In genomic region chr4:88792268-88792781, GRCh38 we compare ENCODE assay signal across 9 cellular contexts.
DNase-seq lines count a peak whose midpoint lies in the region; ATAC-seq and TF ChIP-seq lines count a peak whose summit lies in the region.
"Had no signal": no experiment of that assay in that cellular context is flagged by ENCODE, and none has a peak within 500 bp of the region (broad histone marks: within the 10 kb centered on the region; RNA-seq: fewer than 3 reads in every experiment).

No MANE protein-coding gene starts in this region.

- H3K4me2 ChIP-seq in SK-N-SH = no peak overlapping the region

- no peak for TF ChIP-seq RAD21 in SK-N-SH (IDR thresholded peaks at IDR 0.05; ENCODE audit: low read length)

- TF ChIP-seq POLR2A in heart left ventricle (IDR thresholded peaks at IDR 0.05) = no peak

- H3F3A ChIP-seq in SK-N-SH (replicated peaks; ENCODE audit: insufficient read depth) = peaks cover 15% of the 10 kb centered on the region

- no peak overlapping the region for H3K4me3 ChIP-seq in SK-N-SH (ENCODE audit: low read depth in 2 of 2, low read length in 1 of 2)
- H3K4me3 ChIP-seq in heart left ventricle = no peak overlapping the region
- H3K4me3 ChIP-seq in MG63 = no peak overlapping the region

- H3K36me3 ChIP-seq in SK-N-SH (replicated peaks in 1 of 2; ENCODE audit: control insufficient read depth in 1 of 2, insufficient read depth in 2 of 2, low read length in 1 of 2) = no peaks in the 10 kb centered on the region
- peaks cover 0 to 32% (median 19%) of the 10 kb centered on the region in 9 donors for H3K36me3 ChIP-seq in heart left ventricle
- H3K36me3 ChIP-seq in MG63 = no peaks in the 10 kb centered on the region

- intact Hi-C loops in heart left ventricle (cut with DNase I) = loop anchor here in 5 of 10 donors (2.0 to 10.0 kb wide), 3 partner anchors 78 to 86 kb away; no protein-coding TSS in a partner anchor

- WGBS in SK-N-SH (ENCODE audit: low lambda C conversion rate) = 4% methylated on average over 1 of the region's 1 CpG
- WGBS in heart left ventricle, 4 donors = 63 to 83% (median 80%) methylated on average over 1 of the region's 1 CpG

- H3K9me3 ChIP-seq in SK-N-SH (no peaks in the 10 kb centered on the region), heart left ventricle (peaks cover 0 to 9% (median 0%) of the 10 kb centered on the region in 12 donors), MG63 (0 out of 2 replicates have a peak, but pooled peaks cover 3% of the 10 kb centered on the region)

- in situ Hi-C loops in GM13976 (cut with MboI; ENCODE audit: low sequenced_read_pairs, unreplicated experiment) = no loop called here

- H3K27ac ChIP-seq in SK-N-SH (ENCODE audit: low read depth in 2 of 2, low read length in 1 of 2) (peak overlapping the region; percentile 16 to 49), layer of hippocampus (ENCODE audit: low read depth, low read length) (peak overlapping the region; percentile 24), heart left ventricle (no peak overlapping the region)

- TF ChIP-seq CTCF in SK-N-SH (IDR thresholded peaks at IDR 0.05) (no peak), GM13976 (IDR thresholded peaks at IDR 0.05; ENCODE audit: borderline replicate concordance, control extremely low read depth, extremely low read depth, insufficient read depth, missing control alignments) (no peak), heart left ventricle (IDR thresholded peaks at IDR 0.05) (no peak)

- no peak overlapping the region for H2AFZ ChIP-seq in SK-N-SH (ENCODE audit: low read depth)

- no peaks in the 10 kb centered on the region for H3K27me3 ChIP-seq in SK-N-SH (ENCODE audit: insufficient read depth)
- no peaks in the 10 kb centered on the region for H3K27me3 ChIP-seq in layer of hippocampus (ENCODE audit: control insufficient read depth, insufficient read depth, low read length)
- H3K27me3 ChIP-seq in heart left ventricle = no peaks in the 10 kb centered on the region
- no peaks in the 10 kb centered on the region for H3K27me3 ChIP-seq in MG63

- H3K79me2 ChIP-seq in SK-N-SH (ENCODE audit: insufficient read depth) = no peaks in the 10 kb centered on the region

- TF ChIP-seq EP300 in SK-N-SH (IDR thresholded peaks at IDR 0.05; ENCODE audit: borderline replicate concordance in 1 of 2, low read depth in 1 of 2, low read length in 1 of 2) = no peak

- 0 out of 4 replicates have a peak, but pooled peaks cover 0 to 4% of the 10 kb centered on the region in 2 experiments for H3K4me1 ChIP-seq in SK-N-SH (ENCODE audit: control insufficient read depth in 1 of 2, insufficient read depth in 2 of 2, low read depth in 1 of 2, low read length in 1 of 2)
- peaks cover 0 to 19% (median 0%) of the 10 kb centered on the region in 12 donors for H3K4me1 ChIP-seq in heart left ventricle

- ATAC-seq in GM18870 (IDR thresholded peaks at IDR 0.05; ENCODE audit: unreplicated experiment) = peak; percentile 92
- ATAC-seq in HG02870 (IDR thresholded peaks at IDR 0.05; ENCODE audit: unreplicated experiment) = peak; percentile 79
- no peak for ATAC-seq in heart left ventricle

- H3K9ac ChIP-seq in SK-N-SH = no peak overlapping the region

- H3K9me2 ChIP-seq in SK-N-SH = no peaks in the 10 kb centered on the region

- DNase-seq in SK-N-SH = no peak
- no peak for DNase-seq in GM13976 (ENCODE audit: low spot score)
- no peak for DNase-seq in NCI-H524 (lab: John Stamatoyannopoulos, UW)
- DNase-seq in heart left ventricle = no peak
- no peak for DNase-seq in MG63
- DNase-seq: naive B cell had no signal

- CTCF ChIA-PET in SK-N-SH (lab: Yijun Ruan, JAX) = interaction anchor here (1.5 kb wide), 1 partner anchor 13 kb away, joined by 3 read pairs; no protein-coding TSS in a partner anchor

- POLR2A ChIA-PET in SK-N-SH (lab: Yijun Ruan, JAX) = no interaction called here

- no peaks in the 10 kb centered on the region for H4K20me1 ChIP-seq in SK-N-SH (ENCODE audit: insufficient read depth)

TF ChIP-seq in SK-N-SH, 30 proteins besides CTCF, POLR2A, EP300 and RAD21:
- no peak for TF ChIP-seq TAF1 (IDR thresholded peaks at IDR 0.05; ENCODE audit: borderline replicate concordance, low read depth, low read length)
- TF ChIP-seq RCOR1 (IDR thresholded peaks at IDR 0.05; ENCODE audit: low read length) = no peak
- no peak for TF ChIP-seq FOXJ3 (CRISPR knock-in tag; IDR thresholded peaks at IDR 0.05)
- 0 out of 2 replicates have a peak, but pooled peaks have one; percentile 10 for TF ChIP-seq TCF12 (IDR thresholded peaks at IDR 0.05)
- TF ChIP-seq IRF3 (IDR thresholded peaks at IDR 0.05; ENCODE audit: low read depth, low read length) = no peak
- TF ChIP-seq ELF1 (IDR thresholded peaks at IDR 0.05) = no peak

Comparison
In these comparisons a context has a peak if more than half of its experiments do, and no peak if none do; other contexts are left out.
1. ATAC-seq: peak in GM18870 (single experiment) and HG02870 (single experiment); none in heart left ventricle (0 of 4).
2. H3K27ac ChIP-seq: peak in SK-N-SH (2 of 2) and layer of hippocampus (single experiment); none in heart left ventricle (0 of 12).